Comparison of ENCODE assay signal across 10 cellular contexts in genomic region chr4:127708985-127709384, GRCh38. TPM values are rescaled to one million over a fixed set of nuclear protein-coding genes. Genes with fewer than 3 reads are reported as not detected.
DNase-seq lines count a peak whose midpoint lies in the region.
"Had no signal": no experiment of that assay in that cellular context is flagged by ENCODE, and none has a peak within 500 bp of the region (broad histone marks: within the 10 kb centered on the region; RNA-seq: fewer than 3 reads in every experiment).

No MANE protein-coding gene starts in this region.

- DNase-seq in AG08395 (ENCODE audit: low spot score) (peak; percentile 23), NCI-H1105 treated with DMSO at 0.1 percent for 48 hours (lab: John Stamatoyannopoulos, UW) (peak; percentile 90), caudate nucleus (lab: John Stamatoyannopoulos, UW) (no peak), lung microvascular endothelial cell (ENCODE audit: low read depth in 2 of 2) (peak; percentile 57 to 91), foreskin melanocyte (no peak)
- no peak for DNase-seq in activated T-cell treated with anti-CD3 and anti-CD28 coated beads, Interleukin-2, amount 50 U/mL, for 48 hours
- no peak for DNase-seq in activated naive CD4-positive, alpha-beta T cell treated with anti-CD3 and anti-CD28 coated beads, Interleukin-2, amount 10 ng/mL, durations not matched to agents 7 days and 5 days
- no peak for DNase-seq in activated CD4-positive, alpha-beta T cell treated with anti-CD3 and anti-CD28 coated beads, Interleukin-2, amount 10 ng/mL, durations not matched to agents 24 days and 14 days

- no peaks in the 10 kb centered on the region for H3K36me3 Mint-ChIP-seq in activated naive CD4-positive, alpha-beta T cell treated with anti-CD3 and anti-CD28 coated beads, Interleukin-2, amount 10 ng/mL, durations not matched to agents 7 days and 5 days
- H3K36me3 Mint-ChIP-seq in activated CD4-positive, alpha-beta T cell treated with anti-CD3 and anti-CD28 coated beads, Interleukin-2, amount 10 ng/mL, durations not matched to agents 24 days and 14 days (ENCODE audit: low read depth), result no peaks in the 10 kb centered on the region
- H3K36me3 Mint-ChIP-seq: CD4-positive, alpha-beta memory T cell had no signal

- no peaks in the 10 kb centered on the region for H3K9me3 Mint-ChIP-seq in activated naive CD4-positive, alpha-beta T cell treated with anti-CD3 and anti-CD28 coated beads, Interleukin-2, amount 10 ng/mL, durations not matched to agents 7 days and 5 days
- no peaks in the 10 kb centered on the region for H3K9me3 Mint-ChIP-seq in activated CD4-positive, alpha-beta T cell treated with anti-CD3 and anti-CD28 coated beads, Interleukin-2, amount 10 ng/mL, durations not matched to agents 24 days and 14 days
- H3K9me3 Mint-ChIP-seq: dendritic cell treated with granulocyte-macrophage colony-stimulating factor and Interleukin-4, amounts not matched to agents 40 ng/mL and 50 ng/mL, for 4 days had no signal

- no peak overlapping the region for H3K4me3 Mint-ChIP-seq in activated naive CD4-positive, alpha-beta T cell treated with anti-CD3 and anti-CD28 coated beads, Interleukin-2, amount 10 ng/mL, durations not matched to agents 7 days and 5 days
- no peak overlapping the region for H3K4me3 Mint-ChIP-seq in activated CD4-positive, alpha-beta T cell treated with anti-CD3 and anti-CD28 coated beads, Interleukin-2, amount 10 ng/mL, durations not matched to agents 24 days and 14 days
- H3K4me3 Mint-ChIP-seq: CD4-positive, alpha-beta memory T cell; dendritic cell treated with granulocyte-macrophage colony-stimulating factor and Interleukin-4, amounts not matched to agents 40 ng/mL and 50 ng/mL, for 4 days had no signal

- no peak overlapping the region for H3K27ac Mint-ChIP-seq in activated naive CD4-positive, alpha-beta T cell treated with anti-CD3 and anti-CD28 coated beads, Interleukin-2, amount 10 ng/mL, durations not matched to agents 7 days and 5 days
- H3K27ac Mint-ChIP-seq in activated CD4-positive, alpha-beta T cell treated with anti-CD3 and anti-CD28 coated beads, Interleukin-2, amount 10 ng/mL, durations not matched to agents 24 days and 14 days, result no peak overlapping the region
- H3K27ac Mint-ChIP-seq: CD4-positive, alpha-beta memory T cell; dendritic cell treated with granulocyte-macrophage colony-stimulating factor and Interleukin-4, amounts not matched to agents 40 ng/mL and 50 ng/mL, for 4 days had no signal

- intact Hi-C loops in activated CD4-positive, alpha-beta T cell treated with anti-CD3 and anti-CD28 coated beads, Interleukin-2, amount 10 ng/mL, durations not matched to agents 24 days and 14 days (cut with micrococcal nuclease), result no loop called here

- peak overlapping the region; percentile 16 for H3K27ac ChIP-seq in caudate nucleus (ENCODE audit: low read depth, low read length)

- H3K4me1 Mint-ChIP-seq in activated naive CD4-positive, alpha-beta T cell treated with anti-CD3 and anti-CD28 coated beads, Interleukin-2, amount 10 ng/mL, durations not matched to agents 7 days and 5 days, result no peaks in the 10 kb centered on the region
- no peaks in the 10 kb centered on the region for H3K4me1 Mint-ChIP-seq in activated CD4-positive, alpha-beta T cell treated with anti-CD3 and anti-CD28 coated beads, Interleukin-2, amount 10 ng/mL, durations not matched to agents 24 days and 14 days
- H3K4me1 Mint-ChIP-seq: CD4-positive, alpha-beta memory T cell had no signal

- H3K27me3 Mint-ChIP-seq in activated naive CD4-positive, alpha-beta T cell treated with anti-CD3 and anti-CD28 coated beads, Interleukin-2, amount 10 ng/mL, durations not matched to agents 7 days and 5 days, result peaks cover 3% of the 10 kb centered on the region
- H3K27me3 Mint-ChIP-seq in activated CD4-positive, alpha-beta T cell treated with anti-CD3 and anti-CD28 coated beads, Interleukin-2, amount 10 ng/mL, durations not matched to agents 24 days and 14 days, result no peaks in the 10 kb centered on the region
- H3K27me3 Mint-ChIP-seq: dendritic cell treated with granulocyte-macrophage colony-stimulating factor and Interleukin-4, amounts not matched to agents 40 ng/mL and 50 ng/mL, for 4 days had no signal

- CTCF ChIA-PET in activated naive CD4-positive, alpha-beta T cell treated with anti-CD3 and anti-CD28 coated beads, Interleukin-2, amount 10 ng/mL, durations not matched to agents 7 days and 5 days (lab: Charles Lee), result no interaction called here

RNA-seq across cellular contexts. Expression of gene SLC25A31, which starts 21.2 kb away (rescaled TPM):
- not detected in 2 replicates for total RNA-seq in lung microvascular endothelial cell
- total RNA-seq in activated CD4-positive, alpha-beta T cell treated with anti-CD3 and anti-CD28 coated beads, Interleukin-2, amount 10 ng/mL, durations not matched to agents 24 days and 14 days, result not detected in 2 replicates
- total RNA-seq: CD4-positive, alpha-beta memory T cell had no signal

Comparison
In these comparisons a context has a peak if more than half of its experiments do, and no peak if none do; other contexts are left out.
1. DNase-seq: peak in AG08395 (single experiment), NCI-H1105 treated with DMSO at 0.1 percent for 48 hours (single experiment) and lung microvascular endothelial cell (2 of 2); none in caudate nucleus (0 of 61), foreskin melanocyte (single experiment), activated T-cell treated with anti-CD3 and anti-CD28 coated beads, Interleukin-2, amount 50 U/mL, for 48 hours (0 of 2), activated naive CD4-positive, alpha-beta T cell treated with anti-CD3 and anti-CD28 coated beads, Interleukin-2, amount 10 ng/mL, durations not matched to agents 7 days and 5 days (single experiment) and activated CD4-positive, alpha-beta T cell treated with anti-CD3 and anti-CD28 coated beads, Interleukin-2, amount 10 ng/mL, durations not matched to agents 24 days and 14 days (single experiment).